8 cellular contexts compared by ENCODE assay signal in genomic region chr19:46731007-46731501, GRCh38. TPM values are rescaled to one million over a fixed set of nuclear protein-coding genes. Genes with fewer than 3 reads are reported as not detected.
DNase-seq lines count a peak whose midpoint lies in the region; ATAC-seq and TF ChIP-seq lines count a peak whose summit lies in the region.

No MANE protein-coding gene starts in this region.

- H3K36me3 ChIP-seq in OCI-LY7 (ENCODE audit: insufficient read depth, low read length), result peaks cover 94% of the 10 kb centered on the region

- peak; percentile 86 for DNase-seq in Caki2 (ENCODE audit: low read depth)
- peak; percentile 89 for DNase-seq in NOMO-1 treated with DMSO at 0.1 percent for 48 hours (lab: John Stamatoyannopoulos, UW; ENCODE audit: unreplicated experiment)
- DNase-seq in coronary artery (ENCODE audit: low spot score), result no peak
- DNase-seq in nephron progenitor cell, result no peak
- DNase-seq in OCI-LY7 (ENCODE audit: low spot score), result no peak
- DNase-seq in SK-N-DZ (ENCODE audit: low spot score), result no peak

- TF ChIP-seq CTCF in coronary artery (IDR thresholded peaks at IDR 0.05) (no peak), nephron progenitor cell (IDR thresholded peaks at IDR 0.05) (no peak), OCI-LY7 (conservative IDR thresholded peaks at IDR 0.05; ENCODE audit: low read length) (no peak)

- H3K27ac ChIP-seq in coronary artery (peak overlapping the region in 1 of 2 donors; percentile 25), OCI-LY7 (ENCODE audit: low read depth, low read length, poor library complexity, severe bottlenecking) (no peak overlapping the region)

- no TSS peak for BruUV-seq in OCI-LY7 (replicated peaks; lab: Mats Ljungman, UMichigan)

- H3K9me3 Mint-ChIP-seq in nephron progenitor cell, result no peaks in the 10 kb centered on the region

- H3K27ac Mint-ChIP-seq in nephron progenitor cell, result peak overlapping the region; percentile 97

- H3K4me3 Mint-ChIP-seq in nephron progenitor cell, result no peak overlapping the region

- no peaks in the 10 kb centered on the region for H3K9me2 ChIP-seq in OCI-LY7 (ENCODE audit: insufficient read depth, low read length)

- H3K4me3 ChIP-seq in coronary artery (peak overlapping the region; percentile 18), OCI-LY7 (ENCODE audit: low read depth, low read length, poor library complexity, severe bottlenecking) (no peak overlapping the region)

- CTCF ChIA-PET in OCI-LY7 (lab: Charles Lee; ENCODE audit: unreplicated experiment), result no interaction called here

- H3K79me2 ChIP-seq in OCI-LY7 (ENCODE audit: insufficient read depth, low read depth, low read length), result no peaks in the 10 kb centered on the region

- no peaks in the 10 kb centered on the region for H3K27me3 Mint-ChIP-seq in nephron progenitor cell (ENCODE audit: low read depth, poor library complexity)

- H3K4me2 ChIP-seq in OCI-LY7 (ENCODE audit: low read length), result no peak overlapping the region

- no peak for ATAC-seq in HG02759 (IDR thresholded peaks at IDR 0.05; ENCODE audit: unreplicated experiment)
- ATAC-seq in HG03457 (IDR thresholded peaks at IDR 0.05; ENCODE audit: unreplicated experiment), result no peak

- in situ Hi-C loops in Caki2 (cut with HindIII; ENCODE audit: low pct_unique_long_range_greater_than_20kb, low sequenced_read_pairs), result no loop called here

- no peaks in the 10 kb centered on the region for H3K9me3 ChIP-seq in OCI-LY7 (ENCODE audit: low read length)

- peaks cover 32% of the 10 kb centered on the region for H3K4me1 Mint-ChIP-seq in nephron progenitor cell

- intact Hi-C loops in OCI-LY7 (cut with micrococcal nuclease; ENCODE audit: unreplicated experiment), result no loop called here

- no peaks in the 10 kb centered on the region for H3K4me1 ChIP-seq in OCI-LY7 (ENCODE audit: insufficient read depth, low read length, poor library complexity, severe bottlenecking)

- POLR2A ChIA-PET in OCI-LY7 (lab: Charles Lee), result no interaction called here

- no peak overlapping the region for H2AFZ ChIP-seq in OCI-LY7 (ENCODE audit: low read length)

- 0 out of 2 replicates have a peak, but pooled peaks cover 4% of the 10 kb centered on the region for H4K20me1 ChIP-seq in OCI-LY7 (ENCODE audit: insufficient read depth, low read length)

- peaks cover 47% of the 10 kb centered on the region for H3K36me3 Mint-ChIP-seq in nephron progenitor cell (ENCODE audit: low read depth)

RNA-seq across cellular contexts. Expression of gene PRKD2, which starts 14.1 kb away (rescaled TPM):
- total RNA-seq in Caki2 (2014; rRNA removed; shearing (Covaris generic); ENCODE audit: low replicate concordance), result 17.8 and 18.7 TPM in 2 replicates
- total RNA-seq in OCI-LY7 (2014; rRNA removed; shearing (Covaris generic)), result 30.5 and 34.3 TPM in 2 replicates
- total RNA-seq in OCI-LY7 (2022), result 89.2 and 101 TPM in 2 replicates
- polyA plus RNA-seq in SK-N-DZ (2014; cell fraction: cytosol; rRNA removed), result 7.4 and 8.8 TPM in 2 replicates
- polyA plus RNA-seq in SK-N-DZ (2014; cell fraction: nucleus; rRNA removed), result 10.0 and 12.7 TPM in 2 replicates

RNA-seq across cellular contexts. Expression of gene FKRP, which starts 14.8 kb away (rescaled TPM):
- total RNA-seq in Caki2 (2014; rRNA removed; shearing (Covaris generic); ENCODE audit: low replicate concordance), result 17.6 and 23.7 TPM in 2 replicates
- total RNA-seq in OCI-LY7 (2014; rRNA removed; shearing (Covaris generic)), result 15.5 and 24.6 TPM in 2 replicates
- total RNA-seq in OCI-LY7 (2022), result 18.9 and 26.6 TPM in 2 replicates
- 10.1 and 19.0 TPM in 2 replicates for polyA plus RNA-seq in SK-N-DZ (2014; cell fraction: cytosol; rRNA removed)
- polyA plus RNA-seq in SK-N-DZ (2014; cell fraction: nucleus; rRNA removed), result 8.9 and 12.5 TPM in 2 replicates

RNA-seq across cellular contexts. Expression of gene STRN4, which starts 15.2 kb away (rescaled TPM):
- total RNA-seq in Caki2 (2014; rRNA removed; shearing (Covaris generic); ENCODE audit: low replicate concordance), result 102 and 131 TPM in 2 replicates
- 77.8 and 115 TPM in 2 replicates for total RNA-seq in OCI-LY7 (2014; rRNA removed; shearing (Covaris generic))
- total RNA-seq in OCI-LY7 (2022), result 68.0 and 77.3 TPM in 2 replicates
- polyA plus RNA-seq in SK-N-DZ (2014; cell fraction: cytosol; rRNA removed), result 85.9 and 92.5 TPM in 2 replicates
- polyA plus RNA-seq in SK-N-DZ (2014; cell fraction: nucleus; rRNA removed), result 108 and 111 TPM in 2 replicates

RNA-seq across cellular contexts. Expression of gene SLC1A5, which starts 57.3 kb away (rescaled TPM):
- total RNA-seq in Caki2 (2014; rRNA removed; shearing (Covaris generic); ENCODE audit: low replicate concordance), result 274 and 283 TPM in 2 replicates
- total RNA-seq in OCI-LY7 (2014; rRNA removed; shearing (Covaris generic)), result 111 and 145 TPM in 2 replicates
- 161 and 167 TPM in 2 replicates for total RNA-seq in OCI-LY7 (2022)
- 66.6 and 78.1 TPM in 2 replicates for polyA plus RNA-seq in SK-N-DZ (2014; cell fraction: cytosol; rRNA removed)
- 30.3 and 33.5 TPM in 2 replicates for polyA plus RNA-seq in SK-N-DZ (2014; cell fraction: nucleus; rRNA removed)

Comparison
In these comparisons a context has a peak if more than half of its experiments do, and no peak if none do; other contexts are left out.
1. DNase-seq: peak in Caki2 (single experiment) and NOMO-1 treated with DMSO at 0.1 percent for 48 hours (single experiment); none in coronary artery (single experiment), nephron progenitor cell (single experiment), OCI-LY7 (single experiment) and SK-N-DZ (single experiment).